Comparison of ENCODE assay signal across 13 cellular contexts in the genomic region with DNA sequence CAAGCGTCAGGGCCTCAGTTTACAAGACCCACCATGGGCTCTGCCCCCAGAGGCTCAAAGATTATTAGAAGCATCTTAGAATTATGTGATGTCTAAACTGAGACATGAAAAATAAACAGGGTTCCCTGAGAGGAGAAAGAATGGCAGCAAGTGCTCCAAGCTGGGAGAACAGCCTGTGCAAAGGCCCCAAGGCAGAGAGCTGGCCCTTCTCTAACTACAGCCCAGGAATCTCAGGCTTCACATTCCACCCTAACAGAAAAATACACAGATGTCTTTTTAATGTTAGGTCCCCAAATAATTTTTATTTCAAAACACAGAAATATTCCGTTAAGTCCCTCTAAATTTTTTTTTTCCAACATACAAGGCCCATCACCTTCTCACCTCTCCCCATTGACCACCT. TPM values are rescaled to one million over a fixed set of nuclear protein-coding genes. Genes with fewer than 3 reads are reported as not detected.
A peak's percentile ranks its signal among the peaks of the same experiment; 100 is the strongest.
DNase-seq lines count a peak whose midpoint lies in the region; ATAC-seq and TF ChIP-seq lines count a peak whose summit lies in the region.
"Had no signal": no experiment of that assay in that cellular context is flagged by ENCODE, and none has a peak within 500 bp of the region (broad histone marks: within the 10 kb centered on the region; RNA-seq: fewer than 3 reads in every experiment).

No MANE protein-coding gene starts in this region.

- H3K18ac ChIP-seq in H9 (ENCODE audit: insufficient read length, low read depth, low read length), result no peak overlapping the region

- no peak overlapping the region for H2BK15ac ChIP-seq in H9 (ENCODE audit: low read depth, low read length)

- no peak overlapping the region for H2BK12ac ChIP-seq in H9 (ENCODE audit: insufficient read length, low read depth, low read length)

- H3K79me1 ChIP-seq in H9 (ENCODE audit: insufficient read depth, low read depth, low read length, poor library complexity, severe bottlenecking), result peaks cover 4% of the 10 kb centered on the region

- no peak overlapping the region for H3K4ac ChIP-seq in H9 (ENCODE audit: low read depth, low read length)

- H3K9ac ChIP-seq in H9 (ENCODE audit: extremely low read depth, insufficient read length, low read length), result no peak overlapping the region
- H3K9ac ChIP-seq: KMS-11 had no signal

- H3K27me3 Mint-ChIP-seq in H9 (ENCODE audit: low read depth), result no peaks in the 10 kb centered on the region
- no peaks in the 10 kb centered on the region for H3K27me3 Mint-ChIP-seq in activated T-helper 2 cell treated with anti-CD3 and anti-CD28 coated beads, Interferon-gamma antibody, Interleukin-2, Interleukin-4, amounts not matched to agents 10 μg/mL and 5 μg/mL and 100 μg/mL, durations not matched to agents 14 hours and 24 hours and 36 hours (ENCODE audit: low read depth)
- H3K27me3 Mint-ChIP-seq: CD8-positive, alpha-beta memory T cell had no signal

- peaks cover 6% of the 10 kb centered on the region; the same call in 1 of the 2 replicates for H3K4me1 ChIP-seq in H9 (ENCODE audit: insufficient read depth, low read length)
- H3K4me1 ChIP-seq in mesodermal cell (ENCODE audit: control insufficient read depth, insufficient read depth, low read length, poor library complexity, severe bottlenecking), result peaks cover 25% of the 10 kb centered on the region
- H3K4me1 ChIP-seq in stomach, result peaks cover 49 to 97% (median 76%) of the 10 kb centered on the region in 4 donors
- peaks cover 19% of the 10 kb centered on the region for H3K4me1 ChIP-seq in suprapubic skin

- no peak overlapping the region for H3T11ph ChIP-seq in H9 (ENCODE audit: low read length)

- H3K36me3 Mint-ChIP-seq in H9 (ENCODE audit: insufficient read depth in 1 of 3, low read depth in 3 of 3), result peaks cover 11 to 37% (median 34%) of the 10 kb centered on the region in 3 experiments; a peak in 6 of 7 replicates
- peaks cover 22% of the 10 kb centered on the region for H3K36me3 Mint-ChIP-seq in activated T-helper 2 cell treated with anti-CD3 and anti-CD28 coated beads, Interferon-gamma antibody, Interleukin-2, Interleukin-4, amounts not matched to agents 10 μg/mL and 5 μg/mL and 100 μg/mL, durations not matched to agents 14 hours and 24 hours and 36 hours (ENCODE audit: low read depth)

- peaks cover 76% of the 10 kb centered on the region for H3K36me3 ChIP-seq in mesodermal cell (ENCODE audit: control insufficient read depth, insufficient read depth, low read length)
- H3K36me3 ChIP-seq in stomach, result peaks cover 0 to 24% (median 21%) of the 10 kb centered on the region in 4 donors
- H3K36me3 ChIP-seq in suprapubic skin, result peaks cover 6% of the 10 kb centered on the region

- peaks cover 28% of the 10 kb centered on the region for H3K79me2 ChIP-seq in H9 (ENCODE audit: insufficient read depth, low read length)

- H3K4me3 Mint-ChIP-seq in H9, result no peak overlapping the region
- no peak overlapping the region for H3K4me3 Mint-ChIP-seq in activated T-helper 2 cell treated with anti-CD3 and anti-CD28 coated beads, Interferon-gamma antibody, Interleukin-2, Interleukin-4, amounts not matched to agents 10 μg/mL and 5 μg/mL and 100 μg/mL, durations not matched to agents 14 hours and 24 hours and 36 hours (ENCODE audit: low read depth)
- H3K4me3 Mint-ChIP-seq: CD8-positive, alpha-beta memory T cell had no signal

- H3K4me3 ChIP-seq in mesodermal cell (ENCODE audit: extremely low read depth, insufficient read depth, low read length, poor library complexity, severe bottlenecking) (no peak overlapping the region), stomach (no peak overlapping the region), suprapubic skin (no peak overlapping the region)

- H3K27ac Mint-ChIP-seq in H9, result peak overlapping the region; percentile 25 to 64 (median 40); a peak in 4 of 7 replicates
- peak overlapping the region; percentile 24 for H3K27ac Mint-ChIP-seq in activated T-helper 2 cell treated with anti-CD3 and anti-CD28 coated beads, Interferon-gamma antibody, Interleukin-2, Interleukin-4, amounts not matched to agents 10 μg/mL and 5 μg/mL and 100 μg/mL, durations not matched to agents 14 hours and 24 hours and 36 hours

- no peak overlapping the region for H2BK5ac ChIP-seq in H9 (ENCODE audit: insufficient read length, low read length)

- no peak for TF ChIP-seq POLR2A in stomach (IDR thresholded peaks at IDR 0.05)
- no peak for TF ChIP-seq POLR2A in suprapubic skin (IDR thresholded peaks at IDR 0.05)

- 100% methylated on average over 1 of the region's 2 CpGs for WGBS in H9 (ENCODE audit: extremely low coverage, insufficient read length, low lambda C conversion rate)
- 87 to 96% methylated on average over 2 of the region's 2 CpGs for WGBS in mesodermal cell (ENCODE audit: insufficient coverage in 2 of 2), 2 experiments
- WGBS in stomach, 5 donors, result 93 to 98% (median 96%) methylated on average over 2 of the region's 2 CpGs
- 94% methylated on average over 2 of the region's 2 CpGs for WGBS in suprapubic skin

- no peak overlapping the region for H3K4me2 ChIP-seq in H9 (ENCODE audit: insufficient read depth, insufficient read length, low read length)
- H3K4me2 ChIP-seq: KMS-11 had no signal

- no peaks in the 10 kb centered on the region for H3K27me3 ChIP-seq in H9 (ENCODE audit: insufficient read depth, low read length)
- no peaks in the 10 kb centered on the region for H3K27me3 ChIP-seq in stomach
- no peaks in the 10 kb centered on the region for H3K27me3 ChIP-seq in suprapubic skin

- no peak overlapping the region for H2AK5ac ChIP-seq in H9 (ENCODE audit: insufficient read length, low read length)

- H3K9me3 ChIP-seq in H9 (ENCODE audit: control insufficient read depth, low read depth, low read length), result no peaks in the 10 kb centered on the region
- no peaks in the 10 kb centered on the region for H3K9me3 ChIP-seq in mesodermal cell (ENCODE audit: control insufficient read depth, low read length)
- no peaks in the 10 kb centered on the region for H3K9me3 ChIP-seq in stomach
- no peaks in the 10 kb centered on the region for H3K9me3 ChIP-seq in suprapubic skin

- no peak overlapping the region for H3K14ac ChIP-seq in H9 (ENCODE audit: insufficient read depth, low read length)

- no peak overlapping the region for H2BK120ac ChIP-seq in H9 (ENCODE audit: low read depth, low read length, poor library complexity, severe bottlenecking)

- no peaks in the 10 kb centered on the region for H3K9me3 Mint-ChIP-seq in H9
- H3K9me3 Mint-ChIP-seq in activated T-helper 2 cell treated with anti-CD3 and anti-CD28 coated beads, Interferon-gamma antibody, Interleukin-2, Interleukin-4, amounts not matched to agents 10 μg/mL and 5 μg/mL and 100 μg/mL, durations not matched to agents 14 hours and 24 hours and 36 hours, result no peaks in the 10 kb centered on the region
- H3K9me3 Mint-ChIP-seq: CD8-positive, alpha-beta memory T cell had no signal

- no peak overlapping the region for H3K56ac ChIP-seq in H9 (ENCODE audit: insufficient read length, low read depth, low read length)

- H2AFZ ChIP-seq in H9 (ENCODE audit: low read length), result no peak overlapping the region

- no peak overlapping the region for H2BK20ac ChIP-seq in H9 (ENCODE audit: low read depth, low read length, poor library complexity, severe bottlenecking)

- ATAC-seq in GM19351 (IDR thresholded peaks at IDR 0.05; ENCODE audit: unreplicated experiment), result no peak

- H3K23ac ChIP-seq in H9 (ENCODE audit: insufficient read length, low read depth, low read length), result no peak overlapping the region

- TF ChIP-seq CTCF in H9 (conservative IDR thresholded peaks at IDR 0.05), result no peak
- no peak for TF ChIP-seq CTCF in stomach (IDR thresholded peaks at IDR 0.05)
- no peak for TF ChIP-seq CTCF in suprapubic skin (IDR thresholded peaks at IDR 0.05)

- H4K5ac ChIP-seq in H9 (ENCODE audit: insufficient read length, low read depth, low read length), result no peak overlapping the region

- no peak overlapping the region for H4K91ac ChIP-seq in H9 (ENCODE audit: insufficient read length, low read depth, low read length)

- H4K8ac ChIP-seq in H9 (replicated peaks; ENCODE audit: insufficient read length, low read depth, low read length), result no peak overlapping the region

- no peak for DNase-seq in H9
- DNase-seq in activated T-helper 2 cell treated with anti-CD3 and anti-CD28 coated beads, Interferon-gamma antibody, Interleukin-2, Interleukin-4, amounts not matched to agents 10 μg/mL and 5 μg/mL and 100 μg/mL, durations not matched to agents 14 hours and 24 hours and 36 hours (ENCODE audit: low spot score), result no peak
- no peak for DNase-seq in stomach
- DNase-seq in stimulated activated naive CD4-positive, alpha-beta T cell (lab: John Stamatoyannopoulos, UW), result no peak
- DNase-seq in suprapubic skin (ENCODE audit: low spot score in 2 of 2), result no peak
- DNase-seq: activated CD8-positive, alpha-beta memory T cell treated with anti-CD3 and anti-CD28 coated beads for 24 hours; activated naive CD4-positive, alpha-beta T cell; CD8-positive, alpha-beta memory T cell; NCI-H1417 treated with DMSO at 0.1 percent for 48 hours; nucleus accumbens had no signal

- TF ChIP-seq EP300 in stomach (IDR thresholded peaks at IDR 0.05) (no peak), suprapubic skin (IDR thresholded peaks at IDR 0.05) (no peak)

- peaks cover 6% of the 10 kb centered on the region for H4K20me1 ChIP-seq in H9 (ENCODE audit: control insufficient read depth, insufficient read depth, insufficient read length)

- no peak overlapping the region for H3K27ac ChIP-seq in H9 (ENCODE audit: insufficient read length, low read depth, low read length)
- peak overlapping the region; percentile 69 for H3K27ac ChIP-seq in mesodermal cell (ENCODE audit: low read depth, low read length, severe bottlenecking)
- peak overlapping the region; percentile 54 to 69 (median 66) for H3K27ac ChIP-seq in stomach
- no peak overlapping the region for H3K27ac ChIP-seq in suprapubic skin
- H3K27ac ChIP-seq: KMS-11 had no signal

- intact Hi-C loops in activated T-helper 2 cell treated with anti-CD3 and anti-CD28 coated beads, Interferon-gamma antibody, Interleukin-2, Interleukin-4, amounts not matched to agents 10 μg/mL and 5 μg/mL and 100 μg/mL, durations not matched to agents 14 hours and 24 hours and 36 hours (cut with micrococcal nuclease), result no loop called here
- intact Hi-C loops in stomach (cut with DNase I; ENCODE audit: low total_unique reads), result no loop called here

- peaks cover 47% of the 10 kb centered on the region in 2 experiments for H3K4me1 Mint-ChIP-seq in H9
- H3K4me1 Mint-ChIP-seq in activated T-helper 2 cell treated with anti-CD3 and anti-CD28 coated beads, Interferon-gamma antibody, Interleukin-2, Interleukin-4, amounts not matched to agents 10 μg/mL and 5 μg/mL and 100 μg/mL, durations not matched to agents 14 hours and 24 hours and 36 hours (ENCODE audit: low read depth), result peaks cover 19% of the 10 kb centered on the region

- no peaks in the 10 kb centered on the region for H3K23me2 ChIP-seq in H9 (ENCODE audit: insufficient read length, low read depth, low read length, poor library complexity, severe bottlenecking)

RNA-seq across cellular contexts. Expression of gene SSBP3, which starts 21.7 kb away (rescaled TPM):
- total RNA-seq in H9 (2021), result 119 and 126 TPM in 2 replicates
- total RNA-seq in activated T-helper 2 cell treated with anti-CD3 and anti-CD28 coated beads, Interferon-gamma antibody, Interleukin-2, Interleukin-4, amounts not matched to agents 10 μg/mL and 5 μg/mL and 100 μg/mL, durations not matched to agents 14 hours and 24 hours and 36 hours, result 84.4 and 89.9 TPM in 2 replicates
- 141 TPM for polyA plus RNA-seq in mesodermal cell (2013, experiment 1 of 2)
- polyA plus RNA-seq in mesodermal cell (2013, experiment 2 of 2), result 120 TPM
- 10 to 100 TPM in 3 of 5 donors, 1 to 10 TPM in 2; 4.3 to 77.6 (median 20.0) TPM for total RNA-seq in stomach
- 100 to 1,000 TPM in 1 of 3 donors, 10 to 100 TPM in 2; 37.0 to 100 (median 59.5) TPM for polyA plus RNA-seq in stomach
- total RNA-seq in suprapubic skin, result 10 to 100 TPM; 26.4 to 49.5 (median 37.1) TPM

Comparison
In these comparisons a context has a peak if more than half of its experiments do, and no peak if none do; other contexts are left out.
1. H3K27ac ChIP-seq: peak in mesodermal cell (single experiment) and stomach (5 of 5); none in H9 (single experiment) and suprapubic skin (single experiment).